Comparison of ENCODE assay signal across 23 cellular contexts in genomic region chr18:69186162-69186561, GRCh38.
"Had no signal": no experiment of that assay in that cellular context is flagged by ENCODE, and none has a peak within 500 bp of the region (broad histone marks: within the 10 kb centered on the region; RNA-seq: fewer than 3 reads in every experiment).

No MANE protein-coding gene starts in this region.

- H3K27me3 ChIP-seq: neutrophil, pancreas, right lobe of liver, sigmoid colon, stomach, thyroid gland, tibial nerve, upper lobe of left lung, vagina had no signal

- H3K36me3 ChIP-seq: neutrophil, pancreas, prostate gland, right lobe of liver, sigmoid colon, stomach, thoracic aorta, thyroid gland, tibial nerve, upper lobe of left lung, vagina had no signal

- H3K9me3 ChIP-seq: neutrophil, pancreas, prostate gland, right lobe of liver, sigmoid colon, stomach, thoracic aorta, thyroid gland, tibial nerve, upper lobe of left lung, vagina had no signal

- H3K27ac ChIP-seq: neutrophil, pancreas, prostate gland, right lobe of liver, sigmoid colon, stomach, thoracic aorta, thyroid gland, tibial nerve, upper lobe of left lung, vagina had no signal

- H3K4me3 ChIP-seq: pancreas, prostate gland, right lobe of liver, sigmoid colon, stomach, thoracic aorta, thyroid gland, tibial nerve, upper lobe of left lung, vagina had no signal

- DNase-seq: natural killer cell; nucleus accumbens; pancreas; right cardiac atrium; right lobe of liver; sigmoid colon; small intestine; stimulated activated CD4-positive, alpha-beta T cell treated with anti-CD3 and anti-CD28 coated beads, Interleukin-15, amount 100 ng/mL, for 24 hours; stimulated activated CD4-positive, alpha-beta T cell treated with anti-CD3 and anti-CD28 coated beads, Interleukin-2, amount 100 ng/mL, for 24 hours; stimulated activated CD4-positive, alpha-beta T cell treated with anti-CD3 and anti-CD28 coated beads, Interleukin-2, amount 100 ng/mL, for 48 hours; stimulated activated CD4-positive, alpha-beta T cell treated with anti-CD3 and anti-CD28 coated beads, Interleukin-4, amount 100 ng/mL, for 24 hours; stimulated activated naive B cell treated with anti-CD40 and anti-IgM and Interleukin-4, amounts not matched to agents 10 μg/mL and 1 μg/mL and 100 μg/mL, for 72 hours; stimulated activated naive CD4-positive, alpha-beta T cell treated with Interleukin-2 at 50 U/mL for 16 hours; stomach; thyroid gland; trophoblast cell; upper lobe of left lung had no signal

- ATAC-seq: natural killer cell; pancreas; right cardiac atrium; right lobe of liver; stimulated activated effector memory CD8-positive, alpha-beta T cell treated with anti-CD3 and anti-CD28 coated beads, Interleukin-12 subunit alpha, Interleukin-12 subunit beta, amount 100 ng/mL, for 72 hours; stimulated activated naive B cell treated with anti-CD40 and anti-IgM and Interleukin-4, amounts not matched to agents 10 μg/mL and 1 μg/mL and 100 μg/mL, for 72 hours had no signal

- H3K4me1 ChIP-seq: pancreas, prostate gland, right lobe of liver, sigmoid colon, stomach, thyroid gland, tibial nerve, upper lobe of left lung, vagina had no signal
